17 cellular contexts compared by ENCODE assay signal in the genomic region with DNA sequence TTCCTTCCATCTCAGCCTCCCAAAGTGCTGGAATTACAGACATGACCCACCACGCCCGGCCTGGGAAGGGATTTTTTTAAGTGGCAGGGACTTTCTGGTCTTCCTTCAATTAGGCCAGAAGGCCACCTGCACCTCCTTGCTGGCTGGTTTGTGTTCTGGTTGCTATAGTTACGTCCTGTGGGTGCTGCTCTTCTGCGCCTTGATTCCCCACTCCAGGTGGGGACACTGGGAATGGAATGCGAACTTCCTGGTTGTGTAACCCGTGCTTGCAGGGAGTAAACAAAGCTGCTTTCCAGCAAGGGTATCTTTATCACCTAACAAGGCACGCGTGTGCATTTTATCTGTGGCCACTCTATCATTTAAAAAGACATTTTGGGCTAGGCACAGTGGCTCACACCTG.
DNase-seq lines count a peak whose midpoint lies in the region; ATAC-seq and TF ChIP-seq lines count a peak whose summit lies in the region.
"Had no signal": no experiment of that assay in that cellular context is flagged by ENCODE, and none has a peak within 500 bp of the region (broad histone marks: within the 10 kb centered on the region; RNA-seq: fewer than 3 reads in every experiment).

No MANE protein-coding gene starts in this region.

- H3K4me3 ChIP-seq in body of pancreas (no peak overlapping the region), lung (no peak overlapping the region)
- H3K4me3 ChIP-seq: coronary artery, heart right ventricle, skin epidermis had no signal

- H3K4me1 ChIP-seq in body of pancreas (peaks cover 19% of the 10 kb centered on the region), lung (ENCODE audit: control insufficient read depth in 2 of 2, insufficient read depth in 2 of 2, low read length in 2 of 2) (peaks cover 0 to 9% of the 10 kb centered on the region in 2 donors)

- intact Hi-C loops in body of pancreas (cut with DNase I) = no loop called here

- peak; percentile 66 for ATAC-seq in body of pancreas
- peak; percentile 47 for ATAC-seq in lung (ENCODE audit: insufficient read depth, low FRiP score)
- no peak for ATAC-seq in HG02759 (IDR thresholded peaks at IDR 0.05; ENCODE audit: unreplicated experiment)
- ATAC-seq in GM18505 (IDR thresholded peaks at IDR 0.05; ENCODE audit: unreplicated experiment) = no peak
- ATAC-seq: activated CD8-positive, alpha-beta memory T cell treated with anti-CD3 and anti-CD28 coated beads, Interleukin-2, amount 10 ng/mL, durations not matched to agents 7 days and 5 days had no signal

- H3K36me3 ChIP-seq in body of pancreas (replicated peaks in 1 of 2; ENCODE audit: insufficient read depth in 1 of 2, low read depth in 2 of 2) (no peaks in the 10 kb centered on the region), lung (ENCODE audit: control insufficient read depth in 2 of 2, insufficient read depth in 2 of 2, low read length in 2 of 2) (no peaks in the 10 kb centered on the region)
- H3K36me3 ChIP-seq: heart right ventricle, neutrophil had no signal

- H3K9me3 ChIP-seq in body of pancreas (no peaks in the 10 kb centered on the region), lung (ENCODE audit: control insufficient read depth in 2 of 2, insufficient read depth in 1 of 2, low read length in 1 of 2) (no peaks in the 10 kb centered on the region)
- H3K9me3 ChIP-seq: heart right ventricle, neutrophil had no signal

- no peak for TF ChIP-seq CTCF in body of pancreas (IDR thresholded peaks at IDR 0.05)
- no peak for TF ChIP-seq CTCF in lung (IDR thresholded peaks at IDR 0.05; ENCODE audit: control extremely low read depth, extremely low read depth)

- DNase-seq in COLO668 (lab: John Stamatoyannopoulos, UW; ENCODE audit: unreplicated experiment) (peak; percentile 77), HuH-7 (ENCODE audit: low spot score) (peak; percentile 74), body of pancreas (peak; percentile 13 to 46 (median 22)), lung (ENCODE audit: low spot score) (peak; percentile 71), NCI-H82 treated with DMSO at 0.1 percent for 48 hours (lab: John Stamatoyannopoulos, UW; ENCODE audit: unreplicated experiment) (no peak)
- DNase-seq in effector CD8-positive, alpha-beta T cell (lab: John Stamatoyannopoulos, UW) = no peak
- DNase-seq: activated B cell treated with CpG ODN at 0.5 μM for 24 hours; activated CD8-positive, alpha-beta memory T cell treated with anti-CD3 and anti-CD28 coated beads, Interleukin-2, amount 10 ng/mL, durations not matched to agents 7 days and 5 days; activated gamma-delta T cell; aorta; heart right ventricle; stimulated activated naive CD4-positive, alpha-beta T cell treated with Interleukin-2 at 50 U/mL for 16 hours had no signal

- 53% methylated on average over 8 of the region's 8 CpGs for WGBS in body of pancreas, 2 donors
- WGBS in lung, 2 donors = 69 to 84% methylated on average over 8 of the region's 8 CpGs

- TF ChIP-seq POLR2A in body of pancreas (IDR thresholded peaks at IDR 0.05) (no peak), GM18505 (IDR thresholded peaks at IDR 0.05; ENCODE audit: borderline replicate concordance, extremely low read depth, insufficient read depth, insufficient read length) (no peak)

- H3K27me3 ChIP-seq in body of pancreas = no peaks in the 10 kb centered on the region
- no peaks in the 10 kb centered on the region for H3K27me3 ChIP-seq in lung (ENCODE audit: control insufficient read depth, insufficient read depth)
- H3K27me3 ChIP-seq: heart right ventricle had no signal

- H3K27ac ChIP-seq in body of pancreas = peak overlapping the region in 1 of 4 donors; percentile 17
- H3K27ac ChIP-seq in lung (ENCODE audit: low read depth in 1 of 2, low read length in 1 of 2) = no peak overlapping the region
- H3K27ac ChIP-seq: coronary artery, heart right ventricle, neutrophil, skin epidermis had no signal

Comparison
In these comparisons a context has a peak if more than half of its experiments do, and no peak if none do; other contexts are left out.
1. DNase-seq: peak in COLO668 (single experiment), HuH-7 (single experiment), body of pancreas (4 of 4) and lung (single experiment); none in effector CD8-positive, alpha-beta T cell (single experiment) and NCI-H82 treated with DMSO at 0.1 percent for 48 hours (single experiment).
2. ATAC-seq: peak in body of pancreas (single experiment) and lung (single experiment); none in HG02759 (single experiment) and GM18505 (single experiment).